ENCODE assay signal across 19 cellular contexts in genomic region chr12:121778567-121779421, GRCh38. TPM values are rescaled to one million over a fixed set of nuclear protein-coding genes. Genes with fewer than 3 reads are reported as not detected.
DNase-seq lines count a peak whose midpoint lies in the region; ATAC-seq and TF ChIP-seq lines count a peak whose summit lies in the region.
"Had no signal": no experiment of that assay in that cellular context is flagged by ENCODE, and none has a peak within 500 bp of the region (broad histone marks: within the 10 kb centered on the region; RNA-seq: fewer than 3 reads in every experiment).

No MANE protein-coding gene starts in this region.

- no peak for DNase-seq in activated CD4-positive, alpha-beta memory T cell treated with anti-CD3 and anti-CD28 coated beads, Interleukin-2, amount 10 ng/mL, durations not matched to agents 7 days and 5 days
- DNase-seq in lower lobe of right lung (no peak), NCI-H2081 (lab: John Stamatoyannopoulos, UW) (no peak), gastrocnemius medialis (no peak)
- DNase-seq: activated T-cell treated with anti-CD3 and anti-CD28 coated beads for 4 hours; body of pancreas; C1 segment of cervical spinal cord; effector memory CD8-positive, alpha-beta T cell; mucosa of descending colon; NCI-H1694 treated with DMSO at 0.1 percent for 48 hours; NCI-H526; Right ventricle myocardium superior; stimulated activated CD4-positive, alpha-beta T cell treated with anti-CD3 and anti-CD28 coated beads, Interleukin-2, amount 100 ng/mL, for 24 hours had no signal

- H3K4me1 ChIP-seq in BLaER1 (peaks cover 71% of the 10 kb centered on the region), lower lobe of right lung (peaks cover 24% of the 10 kb centered on the region), gastrocnemius medialis (peaks cover 4 to 19% of the 10 kb centered on the region in 2 donors)

- H3K36me3 ChIP-seq in BLaER1 (peaks cover 43% of the 10 kb centered on the region), lower lobe of right lung (peaks cover 23% of the 10 kb centered on the region), gastrocnemius medialis (no peaks in the 10 kb centered on the region)
- H3K36me3 ChIP-seq: vagina had no signal

- H3K4me3 Mint-ChIP-seq in activated CD4-positive, alpha-beta memory T cell treated with anti-CD3 and anti-CD28 coated beads, Interleukin-2, amount 10 ng/mL, durations not matched to agents 7 days and 5 days: no peak overlapping the region
- H3K4me3 Mint-ChIP-seq: effector memory CD8-positive, alpha-beta T cell had no signal

- in situ Hi-C loops in gastrocnemius medialis (cut with MboI; ENCODE audit: low sequenced_read_pairs in 4 of 4): no loop called here

- peaks cover 38% of the 10 kb centered on the region for H3K4me1 Mint-ChIP-seq in activated CD4-positive, alpha-beta memory T cell treated with anti-CD3 and anti-CD28 coated beads, Interleukin-2, amount 10 ng/mL, durations not matched to agents 7 days and 5 days

- H3K27me3 Mint-ChIP-seq in activated CD4-positive, alpha-beta memory T cell treated with anti-CD3 and anti-CD28 coated beads, Interleukin-2, amount 10 ng/mL, durations not matched to agents 7 days and 5 days: no peaks in the 10 kb centered on the region
- H3K27me3 Mint-ChIP-seq: effector memory CD8-positive, alpha-beta T cell had no signal

- CTCF ChIA-PET in activated CD4-positive, alpha-beta memory T cell treated with anti-CD3 and anti-CD28 coated beads, Interleukin-2, amount 10 ng/mL, durations not matched to agents 7 days and 5 days (lab: Charles Lee): interaction anchor here (1.0 to 15.3 kb wide), 2 partner anchors 12 to 110 kb away, joined by 3 to 380 read pairs; partner anchors contain the start of genes PSMD9 and RHOF

- no peak for TF ChIP-seq CTCF in lower lobe of right lung (IDR thresholded peaks at IDR 0.05)
- no peak for TF ChIP-seq CTCF in gastrocnemius medialis (IDR thresholded peaks at IDR 0.05 in 4 of 5, conservative IDR thresholded peaks at IDR 0.05 in 1 of 5)

- peak overlapping the region; percentile 49; the same call in 1 of the 2 replicates for H3K27ac ChIP-seq in BLaER1
- H3K27ac ChIP-seq in lower lobe of right lung: peak overlapping the region; percentile 41
- H3K27ac ChIP-seq in gastrocnemius medialis: no peak overlapping the region
- H3K27ac ChIP-seq: body of pancreas, gastroesophageal sphincter, vagina had no signal

- intact Hi-C loops in lower lobe of right lung (cut with DNase I): loop anchor here (10.0 kb wide), 1 partner anchor 84 kb away; no protein-coding TSS in a partner anchor
- intact Hi-C loops in gastrocnemius medialis (cut with DNase I; ENCODE audit: low total_unique reads): no loop called here

- no peaks in the 10 kb centered on the region for H3K9me3 Mint-ChIP-seq in activated CD4-positive, alpha-beta memory T cell treated with anti-CD3 and anti-CD28 coated beads, Interleukin-2, amount 10 ng/mL, durations not matched to agents 7 days and 5 days
- H3K9me3 Mint-ChIP-seq: effector memory CD8-positive, alpha-beta T cell had no signal

- POLR2A ChIA-PET in activated CD4-positive, alpha-beta memory T cell treated with anti-CD3 and anti-CD28 coated beads, Interleukin-2, amount 10 ng/mL, durations not matched to agents 7 days and 5 days (lab: Charles Lee): interaction anchor here (32.8 kb wide), 1 partner anchor 22 kb away, joined by 1170 read pairs; the partner anchor contains the start of genes RHOF and SETD1B

- TF ChIP-seq POLR2A in GM15510 (IDR thresholded peaks at IDR 0.05; ENCODE audit: borderline replicate concordance, extremely low read depth, insufficient read length) (peak; percentile 7), gastrocnemius medialis (IDR thresholded peaks at IDR 0.05) (no peak)

- peak overlapping the region; percentile 11; the same call in 1 of the 2 replicates for H3K9ac ChIP-seq in BLaER1

- peak overlapping the region; percentile 52 for H3K4me2 ChIP-seq in BLaER1

- peaks cover 32% of the 10 kb centered on the region for H4K20me1 ChIP-seq in BLaER1

- H3K27ac Mint-ChIP-seq in activated CD4-positive, alpha-beta memory T cell treated with anti-CD3 and anti-CD28 coated beads, Interleukin-2, amount 10 ng/mL, durations not matched to agents 7 days and 5 days: peak overlapping the region; percentile 29

- no peaks in the 10 kb centered on the region for H3K27me3 ChIP-seq in BLaER1
- H3K27me3 ChIP-seq in lower lobe of right lung (ENCODE audit: low read depth): no peaks in the 10 kb centered on the region
- H3K27me3 ChIP-seq in gastrocnemius medialis: no peaks in the 10 kb centered on the region
- H3K27me3 ChIP-seq: body of pancreas, gastroesophageal sphincter, vagina had no signal

- no peak for ATAC-seq in lower lobe of right lung
- ATAC-seq in HG03139 (IDR thresholded peaks at IDR 0.05; ENCODE audit: unreplicated experiment): no peak
- ATAC-seq in HG02759 (IDR thresholded peaks at IDR 0.05; ENCODE audit: unreplicated experiment): no peak
- ATAC-seq in gastrocnemius medialis: no peak
- ATAC-seq: body of pancreas; effector memory CD8-positive, alpha-beta T cell; gastroesophageal sphincter; mucosa of descending colon had no signal

- no peak overlapping the region for H3K4me3 ChIP-seq in BLaER1
- no peak overlapping the region for H3K4me3 ChIP-seq in lower lobe of right lung
- H3K4me3 ChIP-seq in gastrocnemius medialis: no peak overlapping the region
- H3K4me3 ChIP-seq: body of pancreas, gastroesophageal sphincter, mucosa of descending colon, vagina had no signal

- H3K9me3 ChIP-seq in BLaER1: no peaks in the 10 kb centered on the region
- no peaks in the 10 kb centered on the region for H3K9me3 ChIP-seq in lower lobe of right lung
- H3K9me3 ChIP-seq in gastrocnemius medialis: no peaks in the 10 kb centered on the region
- H3K9me3 ChIP-seq: body of pancreas, gastroesophageal sphincter, mucosa of descending colon, vagina had no signal

- H3K36me3 Mint-ChIP-seq in activated CD4-positive, alpha-beta memory T cell treated with anti-CD3 and anti-CD28 coated beads, Interleukin-2, amount 10 ng/mL, durations not matched to agents 7 days and 5 days (ENCODE audit: low read depth): peaks cover 44% of the 10 kb centered on the region

RNA-seq across cellular contexts. Expression of gene RHOF, which starts 14.7 kb away (rescaled TPM):
- 100 to 1,000 TPM; 157 to 163 TPM for total RNA-seq in activated CD4-positive, alpha-beta memory T cell treated with anti-CD3 and anti-CD28 coated beads, Interleukin-2, amount 10 ng/mL, durations not matched to agents 7 days and 5 days
- total RNA-seq in lower lobe of right lung (28.7 TPM), gastrocnemius medialis (1 to 10 TPM; 2.9 to 6.8 (median 4.1) TPM)

RNA-seq across cellular contexts. Expression of gene SETD1B, which starts 25.0 kb away (rescaled TPM):
- total RNA-seq in activated CD4-positive, alpha-beta memory T cell treated with anti-CD3 and anti-CD28 coated beads, Interleukin-2, amount 10 ng/mL, durations not matched to agents 7 days and 5 days: 10 to 100 TPM; 26.5 to 26.9 TPM
- 19.7 TPM for total RNA-seq in lower lobe of right lung
- 1 to 10 TPM; 2.2 to 9.3 (median 6.2) TPM for total RNA-seq in gastrocnemius medialis

Comparison
In these comparisons a context has a peak if more than half of its experiments do, and no peak if none do; other contexts are left out.
1. H3K27ac ChIP-seq: peak in BLaER1 (single experiment) and lower lobe of right lung (single experiment); none in gastrocnemius medialis (0 of 4).